8 cellular contexts compared by ENCODE assay signal in the genomic region with DNA sequence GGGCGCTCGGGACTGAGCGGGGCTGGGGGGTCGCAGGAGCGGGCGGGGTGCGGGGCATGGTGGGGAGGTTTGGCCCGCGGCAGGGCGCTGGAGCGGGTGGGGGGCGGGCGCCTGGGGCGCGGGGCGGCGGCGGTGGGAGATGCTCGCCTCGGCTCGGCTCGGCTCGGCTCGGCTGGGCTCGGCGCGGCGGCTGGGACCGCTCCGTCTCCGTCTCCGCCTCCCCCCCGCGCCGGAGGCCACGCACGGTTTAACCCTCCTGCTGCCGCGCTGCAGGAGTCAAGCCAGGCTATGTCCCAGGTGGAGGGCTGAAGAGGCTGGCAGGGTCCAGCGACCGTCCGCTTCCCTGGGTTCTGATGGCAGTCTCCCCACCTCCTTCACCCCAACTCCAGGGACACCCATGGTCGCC. TPM values are rescaled to one million over a fixed set of nuclear protein-coding genes. Genes with fewer than 3 reads are reported as not detected.
DNase-seq lines count a peak whose midpoint lies in the region; ATAC-seq and TF ChIP-seq lines count a peak whose summit lies in the region.

A gene with protein sequence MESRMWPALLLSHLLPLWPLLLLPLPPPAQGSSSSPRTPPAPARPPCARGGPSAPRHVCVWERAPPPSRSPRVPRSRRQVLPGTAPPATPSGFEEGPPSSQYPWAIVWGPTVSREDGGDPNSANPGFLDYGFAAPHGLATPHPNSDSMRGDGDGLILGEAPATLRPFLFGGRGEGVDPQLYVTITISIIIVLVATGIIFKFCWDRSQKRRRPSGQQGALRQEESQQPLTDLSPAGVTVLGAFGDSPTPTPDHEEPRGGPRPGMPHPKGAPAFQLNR (minus strand): TSS at position 170 of the 406 bp plus-strand sequence. CDS start 2,754 bp downstream, outside the sequence.

- peak within 1 kb of the TSS; percentile 99 for H2BK15ac ChIP-seq in neuronal stem cell (ENCODE audit: low read length)

- no peak for TF ChIP-seq CTCF in BJ (IDR thresholded peaks at IDR 0.05; ENCODE audit: insufficient read depth, low read depth, low read length)
- TF ChIP-seq CTCF in fibroblast of lung (conservative IDR thresholded peaks at IDR 0.05 in 1 of 2, IDR thresholded peaks at IDR 0.05 in 1 of 2; ENCODE audit: low read depth in 1 of 2, low read length in 2 of 2) = no peak

- no peaks in the 10 kb centered on the region for H3K36me3 ChIP-seq in BJ (ENCODE audit: control insufficient read depth, insufficient read depth, low read length)
- no peaks in the 10 kb centered on the region for H3K36me3 ChIP-seq in fibroblast of lung (ENCODE audit: control insufficient read depth, insufficient read depth, low read length)
- peaks cover 10 to 14% of the 10 kb centered on the region in 2 donors for H3K36me3 ChIP-seq in neuronal stem cell (replicated peaks in 1 of 2; ENCODE audit: control insufficient read depth in 2 of 2, insufficient read depth in 2 of 2, low read length in 2 of 2)

- H4K20me1 ChIP-seq in fibroblast of lung (ENCODE audit: control insufficient read depth, extremely low read depth, insufficient read depth, low read length) = no peaks in the 10 kb centered on the region

- peak within 1 kb of the TSS; percentile 87 for H3K4me2 ChIP-seq in fibroblast of lung (ENCODE audit: extremely low read depth, insufficient read depth, low read length)
- H3K4me2 ChIP-seq in neuronal stem cell (ENCODE audit: insufficient read depth, low read length, poor library complexity, severe bottlenecking) = peak within 1 kb of the TSS; percentile 65

- no CpG with 5 or more reads among the region's 43 CpGs for WGBS in neuronal stem cell (ENCODE audit: extremely low coverage in 2 of 2, insufficient read length in 2 of 2, insufficient replicate concordance in 1 of 2), 2 donors

- peak within 1 kb of the TSS; percentile 100 for H3K14ac ChIP-seq in neuronal stem cell (ENCODE audit: low read length)

- peak within 1 kb of the TSS; percentile 91 for H2AK5ac ChIP-seq in neuronal stem cell (ENCODE audit: low read depth, low read length)

- ATAC-seq in GM21619 (IDR thresholded peaks at IDR 0.05; ENCODE audit: unreplicated experiment) = no peak

- H2BK5ac ChIP-seq in neuronal stem cell (ENCODE audit: low read length) = peak within 1 kb of the TSS; percentile 93

- peak within 1 kb of the TSS; percentile 63 for H2BK12ac ChIP-seq in neuronal stem cell (ENCODE audit: low read length)

- H2BK120ac ChIP-seq in neuronal stem cell (ENCODE audit: low read depth, low read length) = peak within 1 kb of the TSS; percentile 99

- peak within 1 kb of the TSS; percentile 89 for H4K8ac ChIP-seq in neuronal stem cell (ENCODE audit: low read depth, low read length)

- peak within 1 kb of the TSS; percentile 99 for H3K18ac ChIP-seq in neuronal stem cell (ENCODE audit: low read length)

- H3K27me3 ChIP-seq in BJ (ENCODE audit: control insufficient read depth, insufficient read depth, low read length) (peaks cover 7% of the 10 kb centered on the region; the same call in 1 of the 2 replicates), fibroblast of lung (ENCODE audit: control insufficient read depth, insufficient read depth, low read length) (peaks cover 40% of the 10 kb centered on the region), neuronal stem cell (ENCODE audit: control insufficient read depth in 3 of 3, insufficient read depth in 3 of 3, low read depth in 1 of 3, low read length in 3 of 3) (peaks cover 0 to 12% (median 7%) of the 10 kb centered on the region in 3 experiments)

- peaks cover 15% of the 10 kb centered on the region for H3K79me1 ChIP-seq in neuronal stem cell (ENCODE audit: low read depth, low read length)

- CTCF ChIA-PET in BJ (lab: Yijun Ruan, JAX) = no interaction called here

- H3K9ac ChIP-seq in fibroblast of lung (ENCODE audit: insufficient read depth, low read length) = peak within 1 kb of the TSS; percentile 32
- peak within 1 kb of the TSS; percentile 100 for H3K9ac ChIP-seq in neuronal stem cell (ENCODE audit: low read depth, low read length, poor library complexity)

- H3K4ac ChIP-seq in neuronal stem cell (ENCODE audit: low read length) = peak within 1 kb of the TSS; percentile 80

- DNase-seq in BJ (ENCODE audit: low read depth) = no peak
- DNase-seq in NCI-H146 (lab: John Stamatoyannopoulos, UW) = peak; percentile 79
- peak; percentile 17 to 29 for DNase-seq in activated T-helper 1 cell treated with anti-CD3 and anti-CD28 coated beads, Interleukin-2, amount 50 U/mL, for 16 hours (ENCODE audit: low read depth in 1 of 2, low spot score in 1 of 2)
- peak in 1 of 2 donors; percentile 34 for DNase-seq in fibroblast of lung (ENCODE audit: low read depth in 2 of 2)
- DNase-seq in neuronal stem cell (ENCODE audit: low spot score) = peak; percentile 23
- no peak for DNase-seq in SW 1271 (lab: John Stamatoyannopoulos, UW)
- no peak for DNase-seq in HCEC 1CT

- H3K79me2 ChIP-seq in fibroblast of lung (ENCODE audit: control insufficient read depth, insufficient read depth, low read length) = no peaks in the 10 kb centered on the region

- POLR2A ChIA-PET in BJ (lab: Charles Lee) = no interaction called here

- H3K9me3 ChIP-seq in fibroblast of lung (ENCODE audit: control insufficient read depth, insufficient read depth, low read depth, low read length) = no peaks in the 10 kb centered on the region
- no peaks in the 10 kb centered on the region for H3K9me3 ChIP-seq in neuronal stem cell (replicated peaks in 1 of 2; ENCODE audit: control insufficient read depth in 2 of 2, insufficient read depth in 1 of 2, low read depth in 1 of 2, low read length in 2 of 2)

- no peak within 1 kb of the TSS for H3K27ac ChIP-seq in fibroblast of lung (ENCODE audit: insufficient read depth, low read length)
- peak within 1 kb of the TSS; percentile 26 for H3K27ac ChIP-seq in neuronal stem cell (replicated peaks; ENCODE audit: low read length)

- peak within 1 kb of the TSS; percentile 64 for H3K4me3 ChIP-seq in BJ (ENCODE audit: low read depth, low read length)
- peak within 1 kb of the TSS; percentile 19 to 65 (median 53) for H3K4me3 ChIP-seq in fibroblast of lung (replicated peaks in 1 of 4; ENCODE audit: control extremely low read depth in 1 of 4, insufficient read depth in 1 of 4, low read depth in 3 of 4, low read length in 4 of 4)
- peak within 1 kb of the TSS; percentile 81 to 98 for H3K4me3 ChIP-seq in neuronal stem cell (ENCODE audit: low read length in 2 of 2)

- H2AFZ ChIP-seq in fibroblast of lung (ENCODE audit: low read length) (peak within 1 kb of the TSS; percentile 85), neuronal stem cell (ENCODE audit: low read length) (peak within 1 kb of the TSS; percentile 97)

- peak within 1 kb of the TSS; percentile 94 for H3K23ac ChIP-seq in neuronal stem cell (ENCODE audit: low read depth, low read length, poor library complexity)

- H3K4me1 ChIP-seq in fibroblast of lung (ENCODE audit: control insufficient read depth, extremely low read depth, insufficient read depth, low read length) = peaks cover 6% of the 10 kb centered on the region
- peaks cover 9 to 16% of the 10 kb centered on the region in 2 donors for H3K4me1 ChIP-seq in neuronal stem cell (ENCODE audit: control insufficient read depth in 2 of 2, insufficient read depth in 1 of 2, low read depth in 1 of 2, low read length in 2 of 2)

- H4K91ac ChIP-seq in neuronal stem cell (ENCODE audit: low read depth, low read length, poor library complexity) = peak within 1 kb of the TSS; percentile 92

RNA-seq across cellular contexts. Expression of the gene that starts here (rescaled TPM):
- polyA plus RNA-seq in BJ (2011; rRNA removed) (0.44 and 0.59 TPM in 2 replicates), fibroblast of lung (0.49 and 0.87 TPM in 2 replicates)
- polyA minus RNA-seq in BJ (2011; rRNA and poly(A)+ RNA removed) = 0.24 and 1.3 TPM in 2 replicates
- total RNA-seq in fibroblast of lung = under 0.01 and 0.17 TPM in 2 replicates
- 3.0 and 5.0 TPM in 2 replicates for polyA plus RNA-seq in fibroblast of lung (2012)
- 8.5 and 13.6 TPM in 2 replicates for polyA minus RNA-seq in fibroblast of lung (ENCODE audit: low replicate concordance)
- 30.7 TPM for polyA plus RNA-seq in neuronal stem cell (2013, experiment 1 of 2)
- 30.4 TPM for polyA plus RNA-seq in neuronal stem cell (2013, experiment 2 of 2)

Comparison
In these comparisons a context has a peak if more than half of its experiments do, and no peak if none do; other contexts are left out.
1. DNase-seq: peak in NCI-H146 (single experiment), activated T-helper 1 cell treated with anti-CD3 and anti-CD28 coated beads, Interleukin-2, amount 50 U/mL, for 16 hours (2 of 2) and neuronal stem cell (single experiment); none in BJ (single experiment), SW 1271 (0 of 2) and HCEC 1CT (single experiment).
2. Peak in every context shown above with its lines, with median percentiles within 50 percentile points of each other: H3K4me3 ChIP-seq.